10 cellular contexts compared by ENCODE assay signal in genomic region chr18:29373000-29373399, GRCh38.
"Had no signal": no experiment of that assay in that cellular context is flagged by ENCODE, and none has a peak within 500 bp of the region (broad histone marks: within the 10 kb centered on the region; RNA-seq: fewer than 3 reads in every experiment).

No MANE protein-coding gene starts in this region.

- H3K27ac ChIP-seq: KMS-11 had no signal

- H3K9ac ChIP-seq: KMS-11 had no signal

- H3K4me3 ChIP-seq: GM23338 had no signal

- FAIRE-seq: H1, H54, HTR-8/SVneo had no signal

- H3K4me3 Mint-ChIP-seq: GM23338, H9, HFFc6 had no signal

- H3K27ac Mint-ChIP-seq: GM23338, H9, HFFc6 had no signal

- DNase-seq: H9, HCEC 1CT, HFFc6, IMR-90, KBM-7 had no signal

- H3K4me1 Mint-ChIP-seq: GM23338, H9 had no signal
